Comparison of ENCODE assay signal across 8 cellular contexts in genomic region chr5:177311723-177312648, GRCh38. TPM values are rescaled to one million over a fixed set of nuclear protein-coding genes. Genes with fewer than 3 reads are reported as not detected.
A peak's percentile ranks its signal among the peaks of the same experiment; 100 is the strongest.
DNase-seq lines count a peak whose midpoint lies in the region; ATAC-seq and TF ChIP-seq lines count a peak whose summit lies in the region.

TSS of gene MXD3 (minus strand) at chr5:177311898. CDS start at chr5:177311830, 68 bp downstream.

- peaks cover 0 to 7% (median 6%) of the 10 kb centered on the region in 3 donors for H3K27me3 Mint-ChIP-seq in immature natural killer cell (ENCODE audit: low read depth in 3 of 3)

- H3K27ac Mint-ChIP-seq in immature natural killer cell = peak within 1 kb of the TSS; percentile 57 to 85 (median 78)

- ATAC-seq in HG03159 (IDR thresholded peaks at IDR 0.05; ENCODE audit: unreplicated experiment) = peak; percentile 73

- peaks cover 0 to 5% (median under 1%) of the 10 kb centered on the region in 3 donors for H3K36me3 Mint-ChIP-seq in immature natural killer cell

- H3K4me3 Mint-ChIP-seq in immature natural killer cell = peak within 1 kb of the TSS; percentile 71 to 92 (median 83)

- H3K9me3 Mint-ChIP-seq in immature natural killer cell = no peaks in the 10 kb centered on the region

- H3K27ac ChIP-seq in VCaP = peak within 1 kb of the TSS; percentile 83

- H3K4me3 ChIP-seq in AG09309 (ENCODE audit: control insufficient read depth, low read depth, low read length) = peak within 1 kb of the TSS; percentile 63

- TF ChIP-seq CTCF in AG09309 (IDR thresholded peaks at IDR 0.05; ENCODE audit: control insufficient read depth, insufficient read depth, low read depth, low read length, missing control alignments) (no peak), VCaP (conservative IDR thresholded peaks at IDR 0.05) (no peak)

- in situ Hi-C loops in GM18951 (cut with MboI; ENCODE audit: low sequenced_read_pairs, unreplicated experiment) (no loop called here), T47D (cut with HindIII; ENCODE audit: low pct_unique_long_range_greater_than_20kb, low sequenced_read_pairs) (no loop called here)

- peak; percentile 72 for TF ChIP-seq POLR2A in GM18951 (IDR thresholded peaks at IDR 0.05; ENCODE audit: extremely low read depth, insufficient read depth, insufficient read length)

- peak; percentile 49 for DNase-seq in AG09309 (ENCODE audit: low read depth)
- peak; percentile 96 for DNase-seq in NCI-H2227 (lab: John Stamatoyannopoulos, UW; ENCODE audit: unreplicated experiment)
- peak; percentile 96 to 98 for DNase-seq in T47D (ENCODE audit: low read depth in 1 of 2, low spot score in 1 of 2)
- DNase-seq in immature natural killer cell = peak; percentile 89 to 93 (median 91)
- peak; percentile 86 for DNase-seq in smooth muscle cell of the brain vasculature (ENCODE audit: low read depth, low spot score)

- H3K4me1 Mint-ChIP-seq in immature natural killer cell = peaks cover 33 to 40% of the 10 kb centered on the region in 2 donors

RNA-seq across cellular contexts. Expression of gene MXD3, which starts in this region (rescaled TPM):
- polyA plus RNA-seq in immature natural killer cell = 1 to 10 TPM; 2.1 to 4.2 (median 4.1) TPM

Comparison
In these comparisons a context has a peak if more than half of its experiments do, and no peak if none do; other contexts are left out.
1. Peak in every context shown above with its lines: DNase-seq, ATAC-seq, H3K4me3 ChIP-seq and H3K27ac ChIP-seq.